Comparison of ENCODE assay signal across 8 cellular contexts in genomic region chr7:37354661-37355131, GRCh38.
DNase-seq lines count a peak whose midpoint lies in the region; ATAC-seq and TF ChIP-seq lines count a peak whose summit lies in the region.

No MANE protein-coding gene starts in this region.

- peak overlapping the region; percentile 70 to 97 (median 96) for H3K4me3 Mint-ChIP-seq in T-cell
- peak overlapping the region; percentile 85 for H3K4me3 Mint-ChIP-seq in stimulated activated effector memory CD8-positive, alpha-beta T cell treated with anti-CD3 and anti-CD28 coated beads, Interleukin-12 subunit alpha, Interleukin-12 subunit beta, amount 100 ng/mL, for 72 hours

- H3K27me3 Mint-ChIP-seq in T-cell, result no peaks in the 10 kb centered on the region

- no peaks in the 10 kb centered on the region for H3K4me1 ChIP-seq in breast epithelium
- peaks cover 20% of the 10 kb centered on the region for H3K4me1 ChIP-seq in Karpas-422 (ENCODE audit: low read length)

- H3K4me3 ChIP-seq in breast epithelium (no peak overlapping the region), lower leg skin (ENCODE audit: low read depth, poor library complexity, severe bottlenecking) (no peak overlapping the region), Karpas-422 (ENCODE audit: low read length) (no peak overlapping the region)

- H3K9ac ChIP-seq in Karpas-422 (ENCODE audit: low read length), result no peak overlapping the region; the same call in 1 of the 2 replicates

- 19 to 26% methylated on average over 11 of the region's 11 CpGs for WGBS in lower leg skin, 2 donors

- peaks cover 91 to 93% (median 92%) of the 10 kb centered on the region in 3 donors for H3K4me1 Mint-ChIP-seq in T-cell
- peaks cover 39% of the 10 kb centered on the region for H3K4me1 Mint-ChIP-seq in stimulated activated effector memory CD8-positive, alpha-beta T cell treated with anti-CD3 and anti-CD28 coated beads, Interleukin-12 subunit alpha, Interleukin-12 subunit beta, amount 100 ng/mL, for 72 hours

- no peaks in the 10 kb centered on the region for H4K20me1 ChIP-seq in Karpas-422 (ENCODE audit: insufficient read depth, low read depth, low read length)

- H3K9me3 Mint-ChIP-seq in T-cell, result no peaks in the 10 kb centered on the region
- H3K9me3 Mint-ChIP-seq in stimulated activated effector memory CD8-positive, alpha-beta T cell treated with anti-CD3 and anti-CD28 coated beads, Interleukin-12 subunit alpha, Interleukin-12 subunit beta, amount 100 ng/mL, for 72 hours, result no peaks in the 10 kb centered on the region

- no peaks in the 10 kb centered on the region for H3K27me3 ChIP-seq in breast epithelium
- H3K27me3 ChIP-seq in Karpas-422 (ENCODE audit: low read length), result no peaks in the 10 kb centered on the region

- H3K27ac ChIP-seq in breast epithelium, result peak overlapping the region; percentile 70 to 72
- H3K27ac ChIP-seq in Karpas-422 (ENCODE audit: low read length), result no peak overlapping the region

- no peak overlapping the region for H2AFZ ChIP-seq in Karpas-422 (ENCODE audit: low read length)

- peak; percentile 16 for DNase-seq in HEK293T (ENCODE audit: extremely low spot score)
- peak in 6 of 34 experiments; percentile 6 to 39 (median 17) for DNase-seq in T-cell
- no peak for DNase-seq in breast epithelium (ENCODE audit: low spot score in 2 of 2)
- peak; percentile 85 to 93 for DNase-seq in lower leg skin (ENCODE audit: low spot score in 2 of 2)
- peak in 1 of 2 donors; percentile 65 for DNase-seq in stimulated activated effector memory CD8-positive, alpha-beta T cell treated with anti-CD3 and anti-CD28 coated beads, Interleukin-12 subunit alpha, Interleukin-12 subunit beta, amount 100 ng/mL, for 72 hours (ENCODE audit: low spot score in 2 of 2)
- no peak for DNase-seq in NCI-H2081 treated with DMSO at 0.1 percent for 48 hours (lab: John Stamatoyannopoulos, UW)
- no peak for DNase-seq in GM19238 (ENCODE audit: insufficient read length, low spot score)
- no peak for DNase-seq in Karpas-422

- H3K9me2 ChIP-seq in Karpas-422 (replicated peaks; ENCODE audit: insufficient read depth, low read length), result no peaks in the 10 kb centered on the region

- POLR2A ChIA-PET in HEK293T (lab: Yijun Ruan, JAX), result no interaction called here
- POLR2A ChIA-PET in T-cell (lab: Charles Lee), result interaction anchor here in 1 of 2 donors (0.6 kb wide), 1 partner anchor 318 kb away, joined by 3 read pairs; no protein-coding TSS in a partner anchor

- TF ChIP-seq POLR2A in breast epithelium (IDR thresholded peaks at IDR 0.05) (no peak), lower leg skin (IDR thresholded peaks at IDR 0.05) (no peak)

- no peaks in the 10 kb centered on the region for H3K36me3 ChIP-seq in breast epithelium
- no peaks in the 10 kb centered on the region for H3K36me3 ChIP-seq in Karpas-422 (ENCODE audit: insufficient read depth, low read length)

- no peaks in the 10 kb centered on the region for H3K79me2 ChIP-seq in Karpas-422 (ENCODE audit: low read length)

- H3K4me2 ChIP-seq in Karpas-422 (ENCODE audit: low read depth, low read length, poor library complexity, severe bottlenecking), result no peak overlapping the region

- no peaks in the 10 kb centered on the region for H3K36me3 Mint-ChIP-seq in T-cell
- peaks cover 5% of the 10 kb centered on the region for H3K36me3 Mint-ChIP-seq in stimulated activated effector memory CD8-positive, alpha-beta T cell treated with anti-CD3 and anti-CD28 coated beads, Interleukin-12 subunit alpha, Interleukin-12 subunit beta, amount 100 ng/mL, for 72 hours

- H3K27ac Mint-ChIP-seq in T-cell, result peak overlapping the region; percentile 86 to 90
- peak overlapping the region; percentile 69 for H3K27ac Mint-ChIP-seq in stimulated activated effector memory CD8-positive, alpha-beta T cell treated with anti-CD3 and anti-CD28 coated beads, Interleukin-12 subunit alpha, Interleukin-12 subunit beta, amount 100 ng/mL, for 72 hours

- ATAC-seq in T-cell (replicated peaks in 1 of 4), result peak in 3 of 4 experiments; percentile 33 to 43 (median 37)
- peak; percentile 84 for ATAC-seq in stimulated activated effector memory CD8-positive, alpha-beta T cell treated with anti-CD3 and anti-CD28 coated beads, Interleukin-12 subunit alpha, Interleukin-12 subunit beta, amount 100 ng/mL, for 72 hours

- intact Hi-C loops in breast epithelium (cut with DNase I; ENCODE audit: low total_unique reads), result no loop called here
- intact Hi-C loops in lower leg skin (cut with DNase I; ENCODE audit: low total_unique reads), result no loop called here

- CTCF ChIA-PET in HEK293T (lab: Yijun Ruan, JAX), result no interaction called here
- CTCF ChIA-PET in T-cell (lab: Charles Lee), result interaction anchor here in 1 of 2 donors (1.4 to 2.8 kb wide), 5 partner anchors 9 to 120 kb away, joined by 3 to 30 read pairs (median 12); partner anchors contain the start of gene ELMO1

- TF ChIP-seq CTCF in breast epithelium (IDR thresholded peaks at IDR 0.05) (no peak), lower leg skin (IDR thresholded peaks at IDR 0.05) (no peak)

- H3K9me3 ChIP-seq in breast epithelium (no peaks in the 10 kb centered on the region), Karpas-422 (ENCODE audit: low read length) (no peaks in the 10 kb centered on the region)

TF ChIP-seq in HEK293T, 16 proteins besides CTCF, POLR2A, EP300 and RAD21:
- no peak for TF ChIP-seq SP1 (IDR thresholded peaks at IDR 0.05)
- no peak for TF ChIP-seq CTBP1 (IDR thresholded peaks at IDR 0.05; ENCODE audit: borderline replicate concordance)
- no peak for TF ChIP-seq BHLHE40 (IDR thresholded peaks at IDR 0.05; ENCODE audit: borderline replicate concordance)
- no peak for TF ChIP-seq NFRKB (IDR thresholded peaks at IDR 0.05)
- TF ChIP-seq ZNF384 (IDR thresholded peaks at IDR 0.05), result no peak
- no peak for TF ChIP-seq ELF4 (IDR thresholded peaks at IDR 0.05)
- TF ChIP-seq PKNOX1 (IDR thresholded peaks at IDR 0.05), result no peak
- no peak for TF ChIP-seq LEF1 (IDR thresholded peaks at IDR 0.05; ENCODE audit: borderline replicate concordance)
- no peak for TF ChIP-seq FOXK2 (IDR thresholded peaks at IDR 0.05)
- no peak for TF ChIP-seq ARNT (IDR thresholded peaks at IDR 0.05)
- TF ChIP-seq L3MBTL2 (conservative IDR thresholded peaks at IDR 0.05), result no peak
- no peak for TF ChIP-seq SUZ12 (IDR thresholded peaks at IDR 0.05)
- no peak for TF ChIP-seq FOXA1 (IDR thresholded peaks at IDR 0.05)
- no peak for TF ChIP-seq HDGF (IDR thresholded peaks at IDR 0.05; ENCODE audit: borderline replicate concordance)
- TF ChIP-seq TARDBP (IDR thresholded peaks at IDR 0.05), result no peak
- no peak for TF ChIP-seq FOXM1 (IDR thresholded peaks at IDR 0.05; ENCODE audit: borderline replicate concordance)

Comparison
In these comparisons a context has a peak if more than half of its experiments do, and no peak if none do; other contexts are left out.
1. DNase-seq: peak in HEK293T (single experiment) and lower leg skin (2 of 2); none in breast epithelium (0 of 2), NCI-H2081 treated with DMSO at 0.1 percent for 48 hours (single experiment), GM19238 (single experiment) and Karpas-422 (single experiment).